ENCODE assay signal across 9 cellular contexts in the genomic region with DNA sequence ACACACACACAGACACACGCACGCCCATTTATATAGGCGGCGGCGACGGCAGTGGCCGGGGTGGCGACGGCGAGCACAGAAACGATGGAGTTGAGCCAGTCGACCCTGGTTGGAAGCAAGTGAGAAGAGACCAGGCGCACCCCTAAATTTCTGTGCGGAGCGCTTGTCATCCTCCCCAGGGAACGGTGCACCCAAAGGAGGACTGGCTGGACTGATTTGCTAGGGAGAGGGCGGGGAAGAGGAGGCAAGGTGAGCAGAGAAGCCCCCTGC. TPM values are rescaled to one million over a fixed set of nuclear protein-coding genes. Genes with fewer than 3 reads are reported as not detected.
DNase-seq lines count a peak whose midpoint lies in the region; TF ChIP-seq lines count a peak whose summit lies in the region.
"Had no signal": no experiment of that assay in that cellular context is flagged by ENCODE, and none has a peak within 500 bp of the region (broad histone marks: within the 10 kb centered on the region; RNA-seq: fewer than 3 reads in every experiment).

No MANE protein-coding gene starts in this region.

- H3K4me3 ChIP-seq in HEK293 (ENCODE audit: low read depth, low read length) (peak overlapping the region; percentile 60), adrenal gland (peak overlapping the region in 3 of 4 donors; percentile 18 to 68 (median 28)), iPS-11a (ENCODE audit: low read depth, low read length) (peak overlapping the region; percentile 43), skeletal muscle tissue (ENCODE audit: low read length in 3 of 3) (peak overlapping the region; percentile 52 to 67 (median 66))

- H3K4me1 ChIP-seq in HEK293 (ENCODE audit: control insufficient read depth, insufficient read depth, low read length) (no peaks in the 10 kb centered on the region), adrenal gland (replicated peaks in 1 of 2) (no peaks in the 10 kb centered on the region), skeletal muscle tissue (ENCODE audit: control insufficient read depth in 3 of 3, insufficient read depth in 3 of 3, low read length in 3 of 3) (peaks cover 3 to 8% (median 6%) of the 10 kb centered on the region in 3 donors)

- H3K9ac ChIP-seq in skeletal muscle tissue (ENCODE audit: low read depth in 1 of 3, low read length in 3 of 3): no peak overlapping the region

- H3K36me3 ChIP-seq in HEK293 (ENCODE audit: control insufficient read depth in 2 of 2, insufficient read depth in 1 of 2, low read length in 2 of 2) (no peaks in the 10 kb centered on the region), adrenal gland (replicated peaks in 1 of 2) (no peaks in the 10 kb centered on the region), skeletal muscle tissue (ENCODE audit: control insufficient read depth in 3 of 3, insufficient read depth in 3 of 3, low read length in 3 of 3) (no peaks in the 10 kb centered on the region)

- in situ Hi-C loops in ACHN (cut with HindIII; ENCODE audit: low pct_ligation_motif_present, low pct_unique_long_range_greater_than_20kb, low sequenced_read_pairs): no loop called here

- POLR2A ChIA-PET in HEK293 (lab: Yijun Ruan, JAX): no interaction called here

- intact Hi-C loops in adrenal gland (cut with DNase I): no loop called here

- CTCF ChIA-PET in HEK293 (lab: Yijun Ruan, JAX): no interaction called here

- H3K27me3 ChIP-seq in adrenal gland (peaks cover 3% of the 10 kb centered on the region), skeletal muscle tissue (ENCODE audit: control insufficient read depth in 3 of 3, insufficient read depth in 3 of 3, low read length in 3 of 3) (peaks cover 8 to 25% (median 12%) of the 10 kb centered on the region in 3 donors)

- DNase-seq in adrenal gland (peak in 3 of 7 donors; percentile 15 to 49 (median 27)), NCI-H1694 (lab: John Stamatoyannopoulos, UW) (no peak), ACHN (no peak), NAMALWA (ENCODE audit: low spot score) (no peak)
- DNase-seq in activated CD4-positive, alpha-beta T cell treated with anti-CD3 and anti-CD28 coated beads for 4 hours: no peak

- TF ChIP-seq POLR2A in adrenal gland (IDR thresholded peaks at IDR 0.05): no peak

- 1 to 28% methylated on average over 17 of the region's 17 CpGs; no CpG with 5 or more reads in 2 of the 4 donors for WGBS in adrenal gland, 4 donors

- H3K27ac ChIP-seq in HEK293 (ENCODE audit: extremely low read depth, low read depth, low read length) (peak overlapping the region; percentile 77; the same call in 1 of the 2 replicates), adrenal gland (peak overlapping the region in 4 of 5 donors; percentile 37 to 78 (median 56)), skeletal muscle tissue (ENCODE audit: low read depth, low read length) (no peak overlapping the region)
- H3K27ac ChIP-seq: VCaP had no signal

- no peaks in the 10 kb centered on the region for H3K9me3 ChIP-seq in HEK293 (ENCODE audit: control insufficient read depth, insufficient read depth, low read depth, low read length)
- H3K9me3 ChIP-seq in adrenal gland (replicated peaks in 1 of 3): no peaks in the 10 kb centered on the region
- no peaks in the 10 kb centered on the region for H3K9me3 ChIP-seq in skeletal muscle tissue (ENCODE audit: control insufficient read depth in 3 of 3, low read length in 3 of 3)

- TF ChIP-seq CTCF in HEK293 (tag by site-specific recombination; IDR thresholded peaks at IDR 0.05): no peak
- no peak for TF ChIP-seq CTCF in adrenal gland (IDR thresholded peaks at IDR 0.05)

TF ChIP-seq in HEK293, 187 proteins besides CTCF, POLR2A, EP300 and RAD21:
- TF ChIP-seq, protein P1, sequence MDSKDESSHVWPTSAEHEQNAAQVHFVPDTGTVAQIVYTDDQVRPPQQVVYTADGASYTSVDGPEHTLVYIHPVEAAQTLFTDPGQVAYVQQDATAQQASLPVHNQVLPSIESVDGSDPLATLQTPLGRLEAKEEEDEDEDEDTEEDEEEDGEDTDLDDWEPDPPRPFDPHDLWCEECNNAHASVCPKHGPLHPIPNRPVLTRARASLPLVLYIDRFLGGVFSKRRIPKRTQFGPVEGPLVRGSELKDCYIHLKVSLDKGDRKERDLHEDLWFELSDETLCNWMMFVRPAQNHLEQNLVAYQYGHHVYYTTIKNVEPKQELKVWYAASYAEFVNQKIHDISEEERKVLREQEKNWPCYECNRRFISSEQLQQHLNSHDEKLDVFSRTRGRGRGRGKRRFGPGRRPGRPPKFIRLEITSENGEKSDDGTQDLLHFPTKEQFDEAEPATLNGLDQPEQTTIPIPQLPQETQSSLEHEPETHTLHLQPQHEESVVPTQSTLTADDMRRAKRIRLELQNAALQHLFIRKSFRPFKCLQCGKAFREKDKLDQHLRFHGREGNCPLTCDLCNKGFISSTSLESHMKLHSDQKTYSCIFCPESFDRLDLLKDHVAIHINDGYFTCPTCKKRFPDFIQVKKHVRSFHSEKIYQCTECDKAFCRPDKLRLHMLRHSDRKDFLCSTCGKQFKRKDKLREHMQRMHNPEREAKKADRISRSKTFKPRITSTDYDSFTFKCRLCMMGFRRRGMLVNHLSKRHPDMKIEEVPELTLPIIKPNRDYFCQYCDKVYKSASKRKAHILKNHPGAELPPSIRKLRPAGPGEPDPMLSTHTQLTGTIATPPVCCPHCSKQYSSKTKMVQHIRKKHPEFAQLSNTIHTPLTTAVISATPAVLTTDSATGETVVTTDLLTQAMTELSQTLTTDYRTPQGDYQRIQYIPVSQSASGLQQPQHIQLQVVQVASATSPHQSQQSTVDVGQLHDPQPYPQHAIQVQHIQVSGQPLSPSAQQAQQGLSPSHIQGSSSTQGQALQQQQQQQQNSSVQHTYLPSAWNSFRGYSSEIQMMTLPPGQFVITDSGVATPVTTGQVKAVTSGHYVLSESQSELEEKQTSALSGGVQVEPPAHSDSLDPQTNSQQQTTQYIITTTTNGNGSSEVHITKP (tag by site-specific recombination; IDR thresholded peaks at IDR 0.05): peak; percentile 90
- TF ChIP-seq, protein P2, sequence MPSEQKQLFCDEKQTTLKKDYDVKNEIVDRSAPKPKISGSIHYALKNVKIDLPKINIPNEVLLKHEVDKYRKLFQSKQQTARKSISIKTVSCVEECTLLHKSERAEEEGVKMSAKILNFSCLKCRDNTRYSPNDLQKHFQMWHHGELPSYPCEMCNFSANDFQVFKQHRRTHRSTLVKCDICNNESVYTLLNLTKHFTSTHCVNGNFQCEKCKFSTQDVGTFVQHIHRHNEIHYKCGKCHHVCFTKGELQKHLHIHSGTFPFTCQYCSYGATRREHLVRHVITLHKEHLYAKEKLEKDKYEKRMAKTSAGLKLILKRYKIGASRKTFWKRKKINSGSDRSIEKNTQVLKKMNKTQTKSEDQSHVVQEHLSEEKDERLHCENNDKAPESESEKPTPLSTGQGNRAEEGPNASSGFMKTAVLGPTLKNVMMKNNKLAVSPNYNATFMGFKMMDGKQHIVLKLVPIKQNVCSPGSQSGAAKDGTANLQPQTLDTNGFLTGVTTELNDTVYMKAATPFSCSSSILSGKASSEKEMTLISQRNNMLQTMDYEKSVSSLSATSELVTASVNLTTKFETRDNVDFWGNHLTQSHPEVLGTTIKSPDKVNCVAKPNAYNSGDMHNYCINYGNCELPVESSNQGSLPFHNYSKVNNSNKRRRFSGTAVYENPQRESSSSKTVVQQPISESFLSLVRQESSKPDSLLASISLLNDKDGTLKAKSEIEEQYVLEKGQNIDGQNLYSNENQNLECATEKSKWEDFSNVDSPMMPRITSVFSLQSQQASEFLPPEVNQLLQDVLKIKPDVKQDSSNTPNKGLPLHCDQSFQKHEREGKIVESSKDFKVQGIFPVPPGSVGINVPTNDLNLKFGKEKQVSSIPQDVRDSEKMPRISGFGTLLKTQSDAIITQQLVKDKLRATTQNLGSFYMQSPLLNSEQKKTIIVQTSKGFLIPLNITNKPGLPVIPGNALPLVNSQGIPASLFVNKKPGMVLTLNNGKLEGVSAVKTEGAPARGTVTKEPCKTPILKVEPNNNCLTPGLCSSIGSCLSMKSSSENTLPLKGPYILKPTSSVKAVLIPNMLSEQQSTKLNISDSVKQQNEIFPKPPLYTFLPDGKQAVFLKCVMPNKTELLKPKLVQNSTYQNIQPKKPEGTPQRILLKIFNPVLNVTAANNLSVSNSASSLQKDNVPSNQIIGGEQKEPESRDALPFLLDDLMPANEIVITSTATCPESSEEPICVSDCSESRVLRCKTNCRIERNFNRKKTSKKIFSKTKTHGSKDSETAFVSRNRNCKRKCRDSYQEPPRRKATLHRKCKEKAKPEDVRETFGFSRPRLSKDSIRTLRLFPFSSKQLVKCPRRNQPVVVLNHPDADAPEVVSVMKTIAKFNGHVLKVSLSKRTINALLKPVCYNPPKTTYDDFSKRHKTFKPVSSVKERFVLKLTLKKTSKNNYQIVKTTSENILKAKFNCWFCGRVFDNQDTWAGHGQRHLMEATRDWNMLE (tag by site-specific recombination; conservative IDR thresholded peaks at IDR 0.05; ENCODE audit: low read depth): no peak
- peak; percentile 69 for TF ChIP-seq ZNF335 (tag by site-specific recombination; conservative IDR thresholded peaks at IDR 0.05)

RNA-seq across cellular contexts. Expression of a gene that starts 0.3 kb away (rescaled TPM):
- total RNA-seq in adrenal gland: 10 to 100 TPM in 1 of 8 donors, 1 to 10 TPM in 7; 4.5 to 12.5 (median 6.8) TPM
- polyA plus RNA-seq in adrenal gland: 10 to 100 TPM in 1 of 3 donors, 1 to 10 TPM in 2; 4.4 to 10.2 (median 7.8) TPM
- 1.0 TPM for total RNA-seq in skeletal muscle tissue
